Comparison of ENCODE assay signal across 8 cellular contexts in genomic region chr5:73201547-73202513, GRCh38. TPM values are rescaled to one million over a fixed set of nuclear protein-coding genes. Genes with fewer than 3 reads are reported as not detected.
DNase-seq lines count a peak whose midpoint lies in the region; ATAC-seq and TF ChIP-seq lines count a peak whose summit lies in the region.

No MANE protein-coding gene starts in this region.

- WGBS in GM23248 (ENCODE audit: low coverage in 1 of 2, low lambda C conversion rate in 2 of 2, missing lambda C conversion rate in 2 of 2), 2 experiments: 43 to 44% methylated on average over 34 of the region's 34 CpGs

- H3K9ac ChIP-seq in GM23248: no peak overlapping the region

- H3K4me2 ChIP-seq in GM23248 (ENCODE audit: unreplicated experiment): peak overlapping the region; percentile 21

- peaks cover 10% of the 10 kb centered on the region for H3K4me1 Mint-ChIP-seq in CD8-positive, alpha-beta T cell (ENCODE audit: low read depth)

- H2AFZ ChIP-seq in GM23248: 0 out of 2 replicates have a peak overlapping the region, but pooled peaks have one; percentile 44

- POLR2A ChIA-PET in CD8-positive, alpha-beta T cell (lab: Charles Lee): no interaction called here

- TF ChIP-seq CTCF in CD8-positive, alpha-beta T cell (IDR thresholded peaks at IDR 0.05): peak; percentile 84

- H3K36me3 ChIP-seq in CD8-positive, alpha-beta T cell (ENCODE audit: insufficient read depth, low read length): no peaks in the 10 kb centered on the region
- no peaks in the 10 kb centered on the region for H3K36me3 ChIP-seq in GM23248 (ENCODE audit: low read depth)

- H3F3A ChIP-seq in GM23248 (ENCODE audit: insufficient read depth): no peaks in the 10 kb centered on the region

- H3K27me3 Mint-ChIP-seq in CD8-positive, alpha-beta T cell (ENCODE audit: low read depth): peaks cover 68% of the 10 kb centered on the region

- in situ Hi-C loops in GM23248 (cut with MboI): no loop called here

- H4K20me1 ChIP-seq in GM23248 (ENCODE audit: insufficient read depth): no peaks in the 10 kb centered on the region

- H3K27ac Mint-ChIP-seq in CD8-positive, alpha-beta T cell: no peak overlapping the region

- peak overlapping the region; percentile 20 for H3K4me3 Mint-ChIP-seq in CD8-positive, alpha-beta T cell

- no peaks in the 10 kb centered on the region for H3K9me2 ChIP-seq in GM23248 (ENCODE audit: insufficient read depth)

- no peaks in the 10 kb centered on the region for H3K79me2 ChIP-seq in GM23248 (ENCODE audit: insufficient read depth)

- H3K4me1 ChIP-seq in CD8-positive, alpha-beta T cell (ENCODE audit: insufficient read depth, low read length): peaks cover 14% of the 10 kb centered on the region
- no peaks in the 10 kb centered on the region for H3K4me1 ChIP-seq in GM23248 (ENCODE audit: insufficient read depth)

- peak; percentile 35 to 81 (median 68) for DNase-seq in CD8-positive, alpha-beta T cell
- DNase-seq in GM23248 (peak; percentile 78), NCI-H187 (lab: John Stamatoyannopoulos, UW) (peak; percentile 78 to 88), cerebellar cortex (ENCODE audit: low spot score) (peak; percentile 44), left kidney (ENCODE audit: low read depth, low spot score) (peak; percentile 93), NCI-H1930 (lab: John Stamatoyannopoulos, UW) (no peak)
- DNase-seq in activated CD4-positive, alpha-beta T cell treated with anti-CD3 and anti-CD28 coated beads for 1 hour: peak; percentile 47
- peak; percentile 52 to 71 for DNase-seq in stimulated activated CD4-positive, alpha-beta T cell treated with anti-CD3 and anti-CD28 coated beads, Interleukin-4, amount 100 ng/mL, for 4 hours

- no peak overlapping the region for H3K4me3 ChIP-seq in CD8-positive, alpha-beta T cell (ENCODE audit: low read depth, low read length)
- H3K4me3 ChIP-seq in GM23248: no peak overlapping the region

- intact Hi-C loops in CD8-positive, alpha-beta T cell (cut with DNase I, micrococcal nuclease): loop anchor here (1.0 to 5.0 kb wide), 7 partner anchors 67 to 835 kb away; partner anchors contain the start of gene FCHO2 (in 1 of the 2)

- H3K27me3 ChIP-seq in CD8-positive, alpha-beta T cell (ENCODE audit: insufficient read depth, low read length): peaks cover 9% of the 10 kb centered on the region
- no peaks in the 10 kb centered on the region for H3K27me3 ChIP-seq in GM23248 (replicated peaks; ENCODE audit: insufficient read depth)

- H3K9me3 ChIP-seq in CD8-positive, alpha-beta T cell (ENCODE audit: low read length): no peaks in the 10 kb centered on the region
- H3K9me3 ChIP-seq in GM23248 (ENCODE audit: low read depth): no peaks in the 10 kb centered on the region

- CTCF ChIA-PET in CD8-positive, alpha-beta T cell (lab: Charles Lee): interaction anchor here (0.6 to 2.8 kb wide), 28 partner anchors 8 to 357 kb away, joined by 3 to 20 read pairs (median 4); partner anchors contain the start of gene FCHO2

- no peaks in the 10 kb centered on the region for H3K36me3 Mint-ChIP-seq in CD8-positive, alpha-beta T cell

- H3K9me3 Mint-ChIP-seq in CD8-positive, alpha-beta T cell: peaks cover 2% of the 10 kb centered on the region

- H3K27ac ChIP-seq in CD8-positive, alpha-beta T cell (ENCODE audit: low read depth, low read length): no peak overlapping the region
- no peak overlapping the region for H3K27ac ChIP-seq in GM23248

- peak; percentile 89 for ATAC-seq in CD8-positive, alpha-beta T cell

RNA-seq across cellular contexts. Expression of gene TMEM174, which starts 28.8 kb away (rescaled TPM):
- not detected for total RNA-seq in CD8-positive, alpha-beta T cell
- not detected in 2 replicates for total RNA-seq in GM23248 (2014; rRNA removed; shearing (Covaris generic))
- polyA plus RNA-seq in GM23248 (2016; fragmentation: Nextera tagmentation; extraction: Ambion mirVana): not detected in 2 replicates

Comparison
In these comparisons a context has a peak if more than half of its experiments do, and no peak if none do; other contexts are left out.
1. DNase-seq: peak in CD8-positive, alpha-beta T cell (7 of 7), GM23248 (single experiment), NCI-H187 (2 of 2), activated CD4-positive, alpha-beta T cell treated with anti-CD3 and anti-CD28 coated beads for 1 hour (single experiment), cerebellar cortex (single experiment), left kidney (single experiment) and stimulated activated CD4-positive, alpha-beta T cell treated with anti-CD3 and anti-CD28 coated beads, Interleukin-4, amount 100 ng/mL, for 4 hours (2 of 2); none in NCI-H1930 (0 of 2).